2 cellular contexts compared by ENCODE assay signal in the genomic region with DNA sequence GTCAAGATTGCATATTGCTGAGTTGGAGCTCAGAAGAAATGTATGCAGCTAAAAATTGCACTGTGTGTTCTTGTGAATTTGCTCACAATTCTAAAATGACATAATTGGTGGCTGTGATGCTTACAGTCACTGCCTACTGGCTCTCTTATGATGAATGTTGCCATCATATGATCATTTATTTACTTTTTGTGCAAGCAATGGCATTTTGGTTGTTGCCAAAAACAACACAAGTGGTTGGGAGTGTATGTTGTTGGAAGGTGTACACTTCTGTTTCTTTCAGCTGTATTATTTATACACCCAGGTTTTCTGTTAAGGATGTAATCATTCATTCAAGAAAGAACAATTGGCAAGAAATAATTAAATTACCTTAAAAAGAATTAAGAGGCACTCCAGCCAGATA.
TF ChIP-seq lines count a peak whose summit lies in the region.

No MANE protein-coding gene starts in this region.

TF ChIP-seq in liver, 16 proteins besides CTCF, POLR2A, EP300 and RAD21 (continued from another document):
- TF ChIP-seq, protein P1, sequence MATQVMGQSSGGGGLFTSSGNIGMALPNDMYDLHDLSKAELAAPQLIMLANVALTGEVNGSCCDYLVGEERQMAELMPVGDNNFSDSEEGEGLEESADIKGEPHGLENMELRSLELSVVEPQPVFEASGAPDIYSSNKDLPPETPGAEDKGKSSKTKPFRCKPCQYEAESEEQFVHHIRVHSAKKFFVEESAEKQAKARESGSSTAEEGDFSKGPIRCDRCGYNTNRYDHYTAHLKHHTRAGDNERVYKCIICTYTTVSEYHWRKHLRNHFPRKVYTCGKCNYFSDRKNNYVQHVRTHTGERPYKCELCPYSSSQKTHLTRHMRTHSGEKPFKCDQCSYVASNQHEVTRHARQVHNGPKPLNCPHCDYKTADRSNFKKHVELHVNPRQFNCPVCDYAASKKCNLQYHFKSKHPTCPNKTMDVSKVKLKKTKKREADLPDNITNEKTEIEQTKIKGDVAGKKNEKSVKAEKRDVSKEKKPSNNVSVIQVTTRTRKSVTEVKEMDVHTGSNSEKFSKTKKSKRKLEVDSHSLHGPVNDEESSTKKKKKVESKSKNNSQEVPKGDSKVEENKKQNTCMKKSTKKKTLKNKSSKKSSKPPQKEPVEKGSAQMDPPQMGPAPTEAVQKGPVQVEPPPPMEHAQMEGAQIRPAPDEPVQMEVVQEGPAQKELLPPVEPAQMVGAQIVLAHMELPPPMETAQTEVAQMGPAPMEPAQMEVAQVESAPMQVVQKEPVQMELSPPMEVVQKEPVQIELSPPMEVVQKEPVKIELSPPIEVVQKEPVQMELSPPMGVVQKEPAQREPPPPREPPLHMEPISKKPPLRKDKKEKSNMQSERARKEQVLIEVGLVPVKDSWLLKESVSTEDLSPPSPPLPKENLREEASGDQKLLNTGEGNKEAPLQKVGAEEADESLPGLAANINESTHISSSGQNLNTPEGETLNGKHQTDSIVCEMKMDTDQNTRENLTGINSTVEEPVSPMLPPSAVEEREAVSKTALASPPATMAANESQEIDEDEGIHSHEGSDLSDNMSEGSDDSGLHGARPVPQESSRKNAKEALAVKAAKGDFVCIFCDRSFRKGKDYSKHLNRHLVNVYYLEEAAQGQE (IDR thresholded peaks at IDR 0.05), result no peak
- TF ChIP-seq, protein P2, sequence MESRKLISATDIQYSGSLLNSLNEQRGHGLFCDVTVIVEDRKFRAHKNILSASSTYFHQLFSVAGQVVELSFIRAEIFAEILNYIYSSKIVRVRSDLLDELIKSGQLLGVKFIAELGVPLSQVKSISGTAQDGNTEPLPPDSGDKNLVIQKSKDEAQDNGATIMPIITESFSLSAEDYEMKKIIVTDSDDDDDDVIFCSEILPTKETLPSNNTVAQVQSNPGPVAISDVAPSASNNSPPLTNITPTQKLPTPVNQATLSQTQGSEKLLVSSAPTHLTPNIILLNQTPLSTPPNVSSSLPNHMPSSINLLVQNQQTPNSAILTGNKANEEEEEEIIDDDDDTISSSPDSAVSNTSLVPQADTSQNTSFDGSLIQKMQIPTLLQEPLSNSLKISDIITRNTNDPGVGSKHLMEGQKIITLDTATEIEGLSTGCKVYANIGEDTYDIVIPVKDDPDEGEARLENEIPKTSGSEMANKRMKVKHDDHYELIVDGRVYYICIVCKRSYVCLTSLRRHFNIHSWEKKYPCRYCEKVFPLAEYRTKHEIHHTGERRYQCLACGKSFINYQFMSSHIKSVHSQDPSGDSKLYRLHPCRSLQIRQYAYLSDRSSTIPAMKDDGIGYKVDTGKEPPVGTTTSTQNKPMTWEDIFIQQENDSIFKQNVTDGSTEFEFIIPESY (IDR thresholded peaks at IDR 0.05), result no peak
TF ChIP-seq in liver: peak in this region for 1.

TF ChIP-seq in HepG2, 621 proteins besides CTCF, POLR2A, EP300 and RAD21 (continued from another document):
- TF ChIP-seq, protein P3, sequence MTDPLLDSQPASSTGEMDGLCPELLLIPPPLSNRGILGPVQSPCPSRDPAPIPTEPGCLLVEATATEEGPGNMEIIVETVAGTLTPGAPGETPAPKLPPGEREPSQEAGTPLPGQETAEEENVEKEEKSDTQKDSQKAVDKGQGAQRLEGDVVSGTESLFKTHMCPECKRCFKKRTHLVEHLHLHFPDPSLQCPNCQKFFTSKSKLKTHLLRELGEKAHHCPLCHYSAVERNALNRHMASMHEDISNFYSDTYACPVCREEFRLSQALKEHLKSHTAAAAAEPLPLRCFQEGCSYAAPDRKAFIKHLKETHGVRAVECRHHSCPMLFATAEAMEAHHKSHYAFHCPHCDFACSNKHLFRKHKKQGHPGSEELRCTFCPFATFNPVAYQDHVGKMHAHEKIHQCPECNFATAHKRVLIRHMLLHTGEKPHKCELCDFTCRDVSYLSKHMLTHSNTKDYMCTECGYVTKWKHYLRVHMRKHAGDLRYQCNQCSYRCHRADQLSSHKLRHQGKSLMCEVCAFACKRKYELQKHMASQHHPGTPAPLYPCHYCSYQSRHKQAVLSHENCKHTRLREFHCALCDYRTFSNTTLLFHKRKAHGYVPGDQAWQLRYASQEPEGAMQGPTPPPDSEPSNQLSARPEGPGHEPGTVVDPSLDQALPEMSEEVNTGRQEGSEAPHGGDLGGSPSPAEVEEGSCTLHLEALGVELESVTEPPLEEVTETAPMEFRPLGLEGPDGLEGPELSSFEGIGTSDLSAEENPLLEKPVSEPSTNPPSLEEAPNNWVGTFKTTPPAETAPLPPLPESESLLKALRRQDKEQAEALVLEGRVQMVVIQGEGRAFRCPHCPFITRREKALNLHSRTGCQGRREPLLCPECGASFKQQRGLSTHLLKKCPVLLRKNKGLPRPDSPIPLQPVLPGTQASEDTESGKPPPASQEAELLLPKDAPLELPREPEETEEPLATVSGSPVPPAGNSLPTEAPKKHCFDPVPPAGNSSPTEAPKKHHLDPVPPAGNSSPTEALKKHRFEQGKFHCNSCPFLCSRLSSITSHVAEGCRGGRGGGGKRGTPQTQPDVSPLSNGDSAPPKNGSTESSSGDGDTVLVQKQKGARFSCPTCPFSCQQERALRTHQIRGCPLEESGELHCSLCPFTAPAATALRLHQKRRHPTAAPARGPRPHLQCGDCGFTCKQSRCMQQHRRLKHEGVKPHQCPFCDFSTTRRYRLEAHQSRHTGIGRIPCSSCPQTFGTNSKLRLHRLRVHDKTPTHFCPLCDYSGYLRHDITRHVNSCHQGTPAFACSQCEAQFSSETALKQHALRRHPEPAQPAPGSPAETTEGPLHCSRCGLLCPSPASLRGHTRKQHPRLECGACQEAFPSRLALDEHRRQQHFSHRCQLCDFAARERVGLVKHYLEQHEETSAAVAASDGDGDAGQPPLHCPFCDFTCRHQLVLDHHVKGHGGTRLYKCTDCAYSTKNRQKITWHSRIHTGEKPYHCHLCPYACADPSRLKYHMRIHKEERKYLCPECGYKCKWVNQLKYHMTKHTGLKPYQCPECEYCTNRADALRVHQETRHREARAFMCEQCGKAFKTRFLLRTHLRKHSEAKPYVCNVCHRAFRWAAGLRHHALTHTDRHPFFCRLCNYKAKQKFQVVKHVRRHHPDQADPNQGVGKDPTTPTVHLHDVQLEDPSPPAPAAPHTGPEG (CRISPR knock-in tag; IDR thresholded peaks at IDR 0.05), result no peak
- TF ChIP-seq ZNF629 (CRISPR knock-in tag; conservative IDR thresholded peaks at IDR 0.05), result no peak
- no peak for TF ChIP-seq ZNF713 (CRISPR knock-in tag; IDR thresholded peaks at IDR 0.05)
- no peak for TF ChIP-seq TOPORS (CRISPR knock-in tag; IDR thresholded peaks at IDR 0.05)
- no peak for TF ChIP-seq ZNF572 (CRISPR knock-in tag; IDR thresholded peaks at IDR 0.05)
